In the genomic region with DNA sequence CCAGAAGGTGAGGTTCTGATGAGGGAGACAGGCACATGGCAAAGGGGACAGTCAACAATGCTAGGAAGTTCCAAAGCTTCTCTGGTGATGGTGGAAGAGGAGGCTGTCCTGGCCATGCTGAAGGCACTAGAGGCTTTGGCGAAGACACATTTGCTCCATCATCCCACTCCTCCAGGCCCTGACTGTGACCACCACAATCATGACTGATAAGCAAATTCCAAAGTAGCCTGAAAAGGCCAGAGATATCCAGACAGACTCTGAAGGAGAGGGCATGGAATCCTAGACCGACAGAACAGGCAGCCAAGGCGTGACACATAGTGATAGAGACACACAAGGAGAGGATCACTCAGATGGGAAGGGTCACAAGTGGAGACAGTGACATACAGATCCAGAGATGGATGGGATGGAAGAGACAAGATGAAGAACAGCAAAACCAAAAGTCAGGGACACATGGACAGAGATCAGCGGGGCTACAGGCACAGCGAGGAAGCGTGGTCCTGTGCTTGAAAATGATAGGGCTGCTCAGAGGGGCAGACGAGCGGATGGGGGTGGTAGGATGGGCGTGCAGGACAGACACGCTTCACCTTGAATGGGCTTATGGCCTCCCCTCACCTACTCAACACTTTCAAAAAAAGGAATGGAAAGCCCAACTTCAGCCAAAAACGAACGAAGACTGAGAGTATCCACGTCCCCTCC, we compare ENCODE assay signal across 1 cellular context.
TF ChIP-seq lines count a peak whose summit lies in the region.

No MANE protein-coding gene starts in this region.

TF ChIP-seq in HepG2, 621 proteins besides CTCF, POLR2A, EP300 and RAD21 (continued from another document and continues in another):
- TF ChIP-seq, protein P1, sequence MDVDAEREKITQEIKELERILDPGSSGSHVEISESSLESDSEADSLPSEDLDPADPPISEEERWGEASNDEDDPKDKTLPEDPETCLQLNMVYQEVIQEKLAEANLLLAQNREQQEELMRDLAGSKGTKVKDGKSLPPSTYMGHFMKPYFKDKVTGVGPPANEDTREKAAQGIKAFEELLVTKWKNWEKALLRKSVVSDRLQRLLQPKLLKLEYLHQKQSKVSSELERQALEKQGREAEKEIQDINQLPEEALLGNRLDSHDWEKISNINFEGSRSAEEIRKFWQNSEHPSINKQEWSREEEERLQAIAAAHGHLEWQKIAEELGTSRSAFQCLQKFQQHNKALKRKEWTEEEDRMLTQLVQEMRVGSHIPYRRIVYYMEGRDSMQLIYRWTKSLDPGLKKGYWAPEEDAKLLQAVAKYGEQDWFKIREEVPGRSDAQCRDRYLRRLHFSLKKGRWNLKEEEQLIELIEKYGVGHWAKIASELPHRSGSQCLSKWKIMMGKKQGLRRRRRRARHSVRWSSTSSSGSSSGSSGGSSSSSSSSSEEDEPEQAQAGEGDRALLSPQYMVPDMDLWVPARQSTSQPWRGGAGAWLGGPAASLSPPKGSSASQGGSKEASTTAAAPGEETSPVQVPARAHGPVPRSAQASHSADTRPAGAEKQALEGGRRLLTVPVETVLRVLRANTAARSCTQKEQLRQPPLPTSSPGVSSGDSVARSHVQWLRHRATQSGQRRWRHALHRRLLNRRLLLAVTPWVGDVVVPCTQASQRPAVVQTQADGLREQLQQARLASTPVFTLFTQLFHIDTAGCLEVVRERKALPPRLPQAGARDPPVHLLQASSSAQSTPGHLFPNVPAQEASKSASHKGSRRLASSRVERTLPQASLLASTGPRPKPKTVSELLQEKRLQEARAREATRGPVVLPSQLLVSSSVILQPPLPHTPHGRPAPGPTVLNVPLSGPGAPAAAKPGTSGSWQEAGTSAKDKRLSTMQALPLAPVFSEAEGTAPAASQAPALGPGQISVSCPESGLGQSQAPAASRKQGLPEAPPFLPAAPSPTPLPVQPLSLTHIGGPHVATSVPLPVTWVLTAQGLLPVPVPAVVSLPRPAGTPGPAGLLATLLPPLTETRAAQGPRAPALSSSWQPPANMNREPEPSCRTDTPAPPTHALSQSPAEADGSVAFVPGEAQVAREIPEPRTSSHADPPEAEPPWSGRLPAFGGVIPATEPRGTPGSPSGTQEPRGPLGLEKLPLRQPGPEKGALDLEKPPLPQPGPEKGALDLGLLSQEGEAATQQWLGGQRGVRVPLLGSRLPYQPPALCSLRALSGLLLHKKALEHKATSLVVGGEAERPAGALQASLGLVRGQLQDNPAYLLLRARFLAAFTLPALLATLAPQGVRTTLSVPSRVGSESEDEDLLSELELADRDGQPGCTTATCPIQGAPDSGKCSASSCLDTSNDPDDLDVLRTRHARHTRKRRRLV (CRISPR knock-in tag; IDR thresholded peaks at IDR 0.05): no peak
- TF ChIP-seq, protein P2, sequence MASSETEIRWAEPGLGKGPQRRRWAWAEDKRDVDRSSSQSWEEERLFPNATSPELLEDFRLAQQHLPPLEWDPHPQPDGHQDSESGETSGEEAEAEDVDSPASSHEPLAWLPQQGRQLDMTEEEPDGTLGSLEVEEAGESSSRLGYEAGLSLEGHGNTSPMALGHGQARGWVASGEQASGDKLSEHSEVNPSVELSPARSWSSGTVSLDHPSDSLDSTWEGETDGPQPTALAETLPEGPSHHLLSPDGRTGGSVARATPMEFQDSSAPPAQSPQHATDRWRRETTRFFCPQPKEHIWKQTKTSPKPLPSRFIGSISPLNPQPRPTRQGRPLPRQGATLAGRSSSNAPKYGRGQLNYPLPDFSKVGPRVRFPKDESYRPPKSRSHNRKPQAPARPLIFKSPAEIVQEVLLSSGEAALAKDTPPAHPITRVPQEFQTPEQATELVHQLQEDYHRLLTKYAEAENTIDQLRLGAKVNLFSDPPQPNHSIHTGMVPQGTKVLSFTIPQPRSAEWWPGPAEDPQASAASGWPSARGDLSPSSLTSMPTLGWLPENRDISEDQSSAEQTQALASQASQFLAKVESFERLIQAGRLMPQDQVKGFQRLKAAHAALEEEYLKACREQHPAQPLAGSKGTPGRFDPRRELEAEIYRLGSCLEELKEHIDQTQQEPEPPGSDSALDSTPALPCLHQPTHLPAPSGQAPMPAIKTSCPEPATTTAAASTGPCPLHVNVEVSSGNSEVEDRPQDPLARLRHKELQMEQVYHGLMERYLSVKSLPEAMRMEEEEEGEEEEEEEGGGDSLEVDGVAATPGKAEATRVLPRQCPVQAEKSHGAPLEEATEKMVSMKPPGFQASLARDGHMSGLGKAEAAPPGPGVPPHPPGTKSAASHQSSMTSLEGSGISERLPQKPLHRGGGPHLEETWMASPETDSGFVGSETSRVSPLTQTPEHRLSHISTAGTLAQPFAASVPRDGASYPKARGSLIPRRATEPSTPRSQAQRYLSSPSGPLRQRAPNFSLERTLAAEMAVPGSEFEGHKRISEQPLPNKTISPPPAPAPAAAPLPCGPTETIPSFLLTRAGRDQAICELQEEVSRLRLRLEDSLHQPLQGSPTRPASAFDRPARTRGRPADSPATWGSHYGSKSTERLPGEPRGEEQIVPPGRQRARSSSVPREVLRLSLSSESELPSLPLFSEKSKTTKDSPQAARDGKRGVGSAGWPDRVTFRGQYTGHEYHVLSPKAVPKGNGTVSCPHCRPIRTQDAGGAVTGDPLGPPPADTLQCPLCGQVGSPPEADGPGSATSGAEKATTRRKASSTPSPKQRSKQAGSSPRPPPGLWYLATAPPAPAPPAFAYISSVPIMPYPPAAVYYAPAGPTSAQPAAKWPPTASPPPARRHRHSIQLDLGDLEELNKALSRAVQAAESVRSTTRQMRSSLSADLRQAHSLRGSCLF (CRISPR knock-in tag; IDR thresholded peaks at IDR 0.05; ENCODE audit: borderline replicate concordance): no peak
- TF ChIP-seq, protein P3, sequence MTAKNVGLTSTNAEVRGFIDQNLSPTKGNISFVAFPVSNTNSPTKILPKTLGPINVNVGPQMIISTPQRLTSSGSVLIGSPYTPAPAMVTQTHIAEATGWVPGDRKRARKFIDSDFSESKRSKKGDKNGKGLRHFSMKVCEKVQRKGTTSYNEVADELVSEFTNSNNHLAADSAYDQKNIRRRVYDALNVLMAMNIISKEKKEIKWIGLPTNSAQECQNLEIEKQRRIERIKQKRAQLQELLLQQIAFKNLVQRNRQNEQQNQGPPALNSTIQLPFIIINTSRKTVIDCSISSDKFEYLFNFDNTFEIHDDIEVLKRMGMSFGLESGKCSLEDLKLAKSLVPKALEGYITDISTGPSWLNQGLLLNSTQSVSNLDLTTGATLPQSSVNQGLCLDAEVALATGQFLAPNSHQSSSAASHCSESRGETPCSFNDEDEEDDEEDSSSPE (CRISPR knock-in tag; IDR thresholded peaks at IDR 0.05): no peak
- TF ChIP-seq, protein P4, sequence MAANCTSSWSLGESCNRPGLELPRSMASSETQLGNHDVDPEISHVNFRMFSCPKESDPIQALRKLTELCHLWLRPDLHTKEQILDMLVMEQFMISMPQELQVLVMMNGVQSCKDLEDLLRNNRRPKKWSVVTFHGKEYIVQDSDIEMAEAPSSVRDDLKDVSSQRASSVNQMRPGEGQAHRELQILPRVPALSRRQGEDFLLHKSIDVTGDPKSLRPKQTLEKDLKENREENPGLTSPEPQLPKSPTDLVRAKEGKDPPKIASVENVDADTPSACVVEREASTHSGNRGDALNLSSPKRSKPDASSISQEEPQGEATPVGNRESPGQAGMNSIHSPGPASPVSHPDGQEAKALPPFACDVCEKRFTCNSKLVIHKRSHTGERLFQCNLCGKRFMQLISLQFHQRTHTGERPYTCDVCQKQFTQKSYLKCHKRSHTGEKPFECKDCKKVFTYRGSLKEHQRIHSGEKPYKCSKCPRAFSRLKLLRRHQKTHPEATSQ (CRISPR knock-in tag; IDR thresholded peaks at IDR 0.05; ENCODE audit: borderline replicate concordance): no peak
- TF ChIP-seq MAF1 (CRISPR knock-in tag; IDR thresholded peaks at IDR 0.05; ENCODE audit: borderline replicate concordance) (no peak), ZNF777 (CRISPR knock-in tag; IDR thresholded peaks at IDR 0.05) (no peak), ZNF207 (IDR thresholded peaks at IDR 0.05; ENCODE audit: borderline replicate concordance) (no peak), HOXD1 (CRISPR knock-in tag; IDR thresholded peaks at IDR 0.05) (no peak), HOXA9 (CRISPR knock-in tag; IDR thresholded peaks at IDR 0.05; ENCODE audit: borderline replicate concordance) (no peak), NFE2 (CRISPR knock-in tag; IDR thresholded peaks at IDR 0.05) (no peak), ASH2L (IDR thresholded peaks at IDR 0.05; ENCODE audit: insufficient read length, low read depth, low read length) (no peak), NFKBIZ (CRISPR knock-in tag; IDR thresholded peaks at IDR 0.05) (peak; percentile 33; the same call in 1 of the 2 replicates), RAD51 (IDR thresholded peaks at IDR 0.05; ENCODE audit: borderline replicate concordance) (no peak), ZNF296 (CRISPR knock-in tag; conservative IDR thresholded peaks at IDR 0.05) (0 out of 2 replicates have a peak, but pooled peaks have one; percentile 10), MIER2 (CRISPR knock-in tag; IDR thresholded peaks at IDR 0.05) (no peak), RARG (CRISPR knock-in tag; IDR thresholded peaks at IDR 0.05; ENCODE audit: low read depth) (no peak), AHR (CRISPR knock-in tag; IDR thresholded peaks at IDR 0.05) (0 out of 2 replicates have a peak, but pooled peaks have one; percentile 51)
- TF ChIP-seq, protein P5, sequence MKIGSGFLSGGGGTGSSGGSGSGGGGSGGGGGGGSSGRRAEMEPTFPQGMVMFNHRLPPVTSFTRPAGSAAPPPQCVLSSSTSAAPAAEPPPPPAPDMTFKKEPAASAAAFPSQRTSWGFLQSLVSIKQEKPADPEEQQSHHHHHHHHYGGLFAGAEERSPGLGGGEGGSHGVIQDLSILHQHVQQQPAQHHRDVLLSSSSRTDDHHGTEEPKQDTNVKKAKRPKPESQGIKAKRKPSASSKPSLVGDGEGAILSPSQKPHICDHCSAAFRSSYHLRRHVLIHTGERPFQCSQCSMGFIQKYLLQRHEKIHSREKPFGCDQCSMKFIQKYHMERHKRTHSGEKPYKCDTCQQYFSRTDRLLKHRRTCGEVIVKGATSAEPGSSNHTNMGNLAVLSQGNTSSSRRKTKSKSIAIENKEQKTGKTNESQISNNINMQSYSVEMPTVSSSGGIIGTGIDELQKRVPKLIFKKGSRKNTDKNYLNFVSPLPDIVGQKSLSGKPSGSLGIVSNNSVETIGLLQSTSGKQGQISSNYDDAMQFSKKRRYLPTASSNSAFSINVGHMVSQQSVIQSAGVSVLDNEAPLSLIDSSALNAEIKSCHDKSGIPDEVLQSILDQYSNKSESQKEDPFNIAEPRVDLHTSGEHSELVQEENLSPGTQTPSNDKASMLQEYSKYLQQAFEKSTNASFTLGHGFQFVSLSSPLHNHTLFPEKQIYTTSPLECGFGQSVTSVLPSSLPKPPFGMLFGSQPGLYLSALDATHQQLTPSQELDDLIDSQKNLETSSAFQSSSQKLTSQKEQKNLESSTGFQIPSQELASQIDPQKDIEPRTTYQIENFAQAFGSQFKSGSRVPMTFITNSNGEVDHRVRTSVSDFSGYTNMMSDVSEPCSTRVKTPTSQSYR (CRISPR knock-in tag; IDR thresholded peaks at IDR 0.05; ENCODE audit: borderline replicate concordance): no peak
- TF ChIP-seq, protein P6, sequence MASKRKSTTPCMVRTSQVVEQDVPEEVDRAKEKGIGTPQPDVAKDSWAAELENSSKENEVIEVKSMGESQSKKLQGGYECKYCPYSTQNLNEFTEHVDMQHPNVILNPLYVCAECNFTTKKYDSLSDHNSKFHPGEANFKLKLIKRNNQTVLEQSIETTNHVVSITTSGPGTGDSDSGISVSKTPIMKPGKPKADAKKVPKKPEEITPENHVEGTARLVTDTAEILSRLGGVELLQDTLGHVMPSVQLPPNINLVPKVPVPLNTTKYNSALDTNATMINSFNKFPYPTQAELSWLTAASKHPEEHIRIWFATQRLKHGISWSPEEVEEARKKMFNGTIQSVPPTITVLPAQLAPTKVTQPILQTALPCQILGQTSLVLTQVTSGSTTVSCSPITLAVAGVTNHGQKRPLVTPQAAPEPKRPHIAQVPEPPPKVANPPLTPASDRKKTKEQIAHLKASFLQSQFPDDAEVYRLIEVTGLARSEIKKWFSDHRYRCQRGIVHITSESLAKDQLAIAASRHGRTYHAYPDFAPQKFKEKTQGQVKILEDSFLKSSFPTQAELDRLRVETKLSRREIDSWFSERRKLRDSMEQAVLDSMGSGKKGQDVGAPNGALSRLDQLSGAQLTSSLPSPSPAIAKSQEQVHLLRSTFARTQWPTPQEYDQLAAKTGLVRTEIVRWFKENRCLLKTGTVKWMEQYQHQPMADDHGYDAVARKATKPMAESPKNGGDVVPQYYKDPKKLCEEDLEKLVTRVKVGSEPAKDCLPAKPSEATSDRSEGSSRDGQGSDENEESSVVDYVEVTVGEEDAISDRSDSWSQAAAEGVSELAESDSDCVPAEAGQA (IDR thresholded peaks at IDR 0.05; ENCODE audit: low read depth): no peak
- TF ChIP-seq, protein P6 (CRISPR knock-in tag; IDR thresholded peaks at IDR 0.05; ENCODE audit: borderline replicate concordance): no peak
- TF ChIP-seq, protein P7, sequence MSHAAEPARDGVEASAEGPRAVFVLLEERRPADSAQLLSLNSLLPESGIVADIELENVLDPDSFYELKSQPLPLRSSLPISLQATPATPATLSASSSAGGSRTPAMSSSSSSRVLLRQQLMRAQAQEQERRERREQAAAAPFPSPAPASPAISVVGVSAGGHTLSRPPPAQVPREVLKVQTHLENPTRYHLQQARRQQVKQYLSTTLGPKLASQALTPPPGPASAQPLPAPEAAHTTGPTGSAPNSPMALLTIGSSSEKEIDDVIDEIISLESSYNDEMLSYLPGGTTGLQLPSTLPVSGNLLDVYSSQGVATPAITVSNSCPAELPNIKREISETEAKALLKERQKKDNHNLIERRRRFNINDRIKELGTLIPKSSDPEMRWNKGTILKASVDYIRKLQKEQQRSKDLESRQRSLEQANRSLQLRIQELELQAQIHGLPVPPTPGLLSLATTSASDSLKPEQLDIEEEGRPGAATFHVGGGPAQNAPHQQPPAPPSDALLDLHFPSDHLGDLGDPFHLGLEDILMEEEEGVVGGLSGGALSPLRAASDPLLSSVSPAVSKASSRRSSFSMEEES (CRISPR knock-in tag; IDR thresholded peaks at IDR 0.05): no peak
- TF ChIP-seq, protein P8, sequence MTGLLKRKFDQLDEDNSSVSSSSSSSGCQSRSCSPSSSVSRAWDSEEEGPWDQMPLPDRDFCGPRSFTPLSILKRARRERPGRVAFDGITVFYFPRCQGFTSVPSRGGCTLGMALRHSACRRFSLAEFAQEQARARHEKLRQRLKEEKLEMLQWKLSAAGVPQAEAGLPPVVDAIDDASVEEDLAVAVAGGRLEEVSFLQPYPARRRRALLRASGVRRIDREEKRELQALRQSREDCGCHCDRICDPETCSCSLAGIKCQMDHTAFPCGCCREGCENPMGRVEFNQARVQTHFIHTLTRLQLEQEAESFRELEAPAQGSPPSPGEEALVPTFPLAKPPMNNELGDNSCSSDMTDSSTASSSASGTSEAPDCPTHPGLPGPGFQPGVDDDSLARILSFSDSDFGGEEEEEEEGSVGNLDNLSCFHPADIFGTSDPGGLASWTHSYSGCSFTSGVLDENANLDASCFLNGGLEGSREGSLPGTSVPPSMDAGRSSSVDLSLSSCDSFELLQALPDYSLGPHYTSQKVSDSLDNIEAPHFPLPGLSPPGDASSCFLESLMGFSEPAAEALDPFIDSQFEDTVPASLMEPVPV (CRISPR knock-in tag; IDR thresholded peaks at IDR 0.05): no peak
